ENCODE assay signal across 34 cellular contexts in the genomic region with DNA sequence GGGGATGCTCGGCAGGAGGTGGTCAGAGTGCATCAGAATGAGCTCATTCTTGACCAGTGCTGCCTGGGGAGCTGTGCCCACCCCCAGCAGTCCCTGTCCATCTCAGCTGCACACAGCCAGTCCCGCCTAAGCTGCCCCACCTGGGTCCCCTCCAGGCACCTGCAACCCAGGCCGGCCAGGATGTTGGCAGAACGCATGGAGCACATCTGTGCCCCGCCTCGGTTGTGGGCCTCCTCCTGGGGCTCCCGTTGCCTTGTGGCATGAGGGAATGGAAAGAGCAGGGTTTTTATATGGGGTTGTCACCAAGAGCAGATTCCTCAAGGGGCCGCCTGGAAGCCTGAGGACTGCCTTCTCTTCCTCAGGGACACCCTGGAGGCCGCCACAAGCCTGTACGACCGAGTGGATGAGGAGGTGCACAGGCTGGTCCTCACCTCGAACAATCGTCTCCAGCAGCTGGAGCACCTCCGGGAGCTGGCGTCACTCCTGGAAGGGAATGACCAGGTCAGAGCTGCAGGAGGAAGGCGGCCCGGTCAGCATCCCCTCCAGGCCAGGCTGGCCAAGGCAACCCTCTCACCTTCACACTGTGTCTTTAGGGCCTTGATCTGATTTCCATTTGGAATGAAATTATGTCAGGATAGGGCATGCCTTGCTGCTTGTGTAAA. TPM values are rescaled to one million over a fixed set of nuclear protein-coding genes. Genes with fewer than 3 reads are reported as not detected.
DNase-seq lines count a peak whose midpoint lies in the region; ATAC-seq, FAIRE-seq and TF ChIP-seq lines count a peak whose summit lies in the region.
"Had no signal": no experiment of that assay in that cellular context is flagged by ENCODE, and none has a peak within 500 bp of the region (broad histone marks: within the 10 kb centered on the region; RNA-seq: fewer than 3 reads in every experiment).

No MANE protein-coding gene starts in this region.

- DNase-seq in activated effector memory CD4-positive, alpha-beta T cell treated with anti-CD3 and anti-CD28 coated beads, Interleukin-2, amount 50 U/mL, for 16 hours, result peak; percentile 55
- no peak for DNase-seq in activated effector memory CD4-positive, alpha-beta T cell treated with Interleukin-2 at 50 U/mL for 16 hours
- DNase-seq in activated T-helper 2 cell treated with anti-CD3 and anti-CD28 coated beads, Interferon-gamma antibody, Interleukin-2, Interleukin-4, amounts not matched to agents 10 μg/mL and 5 μg/mL and 100 μg/mL, durations not matched to agents 14 hours and 24 hours and 36 hours (ENCODE audit: low spot score), result peak; percentile 4
- DNase-seq in mesenteric fat pad (ENCODE audit: low spot score), result peak; percentile 79
- peak; percentile 77 to 93 for DNase-seq in vagina (ENCODE audit: extremely low spot score in 2 of 2)
- DNase-seq in naive thymus-derived CD8-positive, alpha-beta T cell, result no peak
- no peak for DNase-seq in GM12892 (ENCODE audit: insufficient read length)
- DNase-seq in neural progenitor cell (ENCODE audit: low spot score), result no peak
- DNase-seq: activated CD4-positive, alpha-beta T cell treated with anti-CD3 and anti-CD28 coated beads for 48 hours; activated naive CD4-positive, alpha-beta T cell treated with anti-CD3 and anti-CD28 coated beads, Interleukin-2, amount 50 U/mL, for 16 hours; activated T-cell treated with anti-CD3 and anti-CD28 coated beads, Interleukin-2, amount 50 U/mL, for 72 hours; body of pancreas; DMS79; esophagus squamous epithelium; foreskin keratinocyte; GDM1; Kasumi-1; lower lobe of right lung; NCI-H1417 treated with DMSO at 0.1 percent for 48 hours; NCI-H2107; NCI-H446; NCI-H748 treated with DMSO at 0.1 percent for 48 hours; ovary; SHP77 treated with DMSO at 0.1 percent for 48 hours; stimulated activated naive CD8-positive, alpha-beta T cell treated with anti-CD3 and anti-CD28 coated beads, Interleukin-15, Interleukin-2, amounts not matched to agents 100 U/mL and 50 U/mL, for 24 hours had no signal

- H3K27ac ChIP-seq in vagina (no peak overlapping the region), neural progenitor cell (no peak overlapping the region)
- H3K27ac ChIP-seq: body of pancreas, esophagus squamous epithelium, foreskin keratinocyte, lower lobe of right lung, ovary, Peyer's patch, thoracic aorta had no signal

- H3K4me1 ChIP-seq in vagina (no peaks in the 10 kb centered on the region), neural progenitor cell (peaks cover 6% of the 10 kb centered on the region)
- H3K4me1 ChIP-seq: body of pancreas, esophagus squamous epithelium, foreskin keratinocyte, HAP-1, lower lobe of right lung, Peyer's patch had no signal

- TF ChIP-seq CTCF in vagina (IDR thresholded peaks at IDR 0.05), result no peak
- no peak for TF ChIP-seq CTCF in neural progenitor cell (IDR thresholded peaks at IDR 0.05)

- no peak overlapping the region for H3K4me3 Mint-ChIP-seq in activated T-helper 2 cell treated with anti-CD3 and anti-CD28 coated beads, Interferon-gamma antibody, Interleukin-2, Interleukin-4, amounts not matched to agents 10 μg/mL and 5 μg/mL and 100 μg/mL, durations not matched to agents 14 hours and 24 hours and 36 hours (ENCODE audit: low read depth)
- no peak overlapping the region for H3K4me3 Mint-ChIP-seq in naive thymus-derived CD8-positive, alpha-beta T cell
- H3K4me3 Mint-ChIP-seq in neural progenitor cell, result no peak overlapping the region
- H3K4me3 Mint-ChIP-seq: activated T-cell treated with anti-CD3 and anti-CD28 coated beads, Interleukin-2, amount 50 U/mL, for 72 hours; B cell; central memory CD8-positive, alpha-beta T cell; natural killer cell treated with Interleukin-12 subunit alpha and Interleukin-12 subunit beta and Interleukin-15 and Interleukin-18, amount 100 ng/mL, for 72 hours had no signal

- peaks cover 7% of the 10 kb centered on the region for H3K27me3 Mint-ChIP-seq in activated T-helper 2 cell treated with anti-CD3 and anti-CD28 coated beads, Interferon-gamma antibody, Interleukin-2, Interleukin-4, amounts not matched to agents 10 μg/mL and 5 μg/mL and 100 μg/mL, durations not matched to agents 14 hours and 24 hours and 36 hours (ENCODE audit: low read depth)
- peaks cover 3 to 38% (median 11%) of the 10 kb centered on the region in 5 donors for H3K27me3 Mint-ChIP-seq in naive thymus-derived CD8-positive, alpha-beta T cell
- peaks cover 5% of the 10 kb centered on the region for H3K27me3 Mint-ChIP-seq in neural progenitor cell (ENCODE audit: insufficient read depth, low read depth)

- no peaks in the 10 kb centered on the region for H3K9me3 Mint-ChIP-seq in activated T-helper 2 cell treated with anti-CD3 and anti-CD28 coated beads, Interferon-gamma antibody, Interleukin-2, Interleukin-4, amounts not matched to agents 10 μg/mL and 5 μg/mL and 100 μg/mL, durations not matched to agents 14 hours and 24 hours and 36 hours
- H3K9me3 Mint-ChIP-seq in naive thymus-derived CD8-positive, alpha-beta T cell, result no peaks in the 10 kb centered on the region
- H3K9me3 Mint-ChIP-seq in neural progenitor cell, result no peaks in the 10 kb centered on the region
- H3K9me3 Mint-ChIP-seq: activated T-cell treated with anti-CD3 and anti-CD28 coated beads, Interleukin-2, amount 50 U/mL, for 72 hours; central memory CD8-positive, alpha-beta T cell; natural killer cell treated with Interleukin-12 subunit alpha and Interleukin-12 subunit beta and Interleukin-15 and Interleukin-18, amount 100 ng/mL, for 72 hours had no signal

- no peak overlapping the region for H3K27ac Mint-ChIP-seq in activated T-helper 2 cell treated with anti-CD3 and anti-CD28 coated beads, Interferon-gamma antibody, Interleukin-2, Interleukin-4, amounts not matched to agents 10 μg/mL and 5 μg/mL and 100 μg/mL, durations not matched to agents 14 hours and 24 hours and 36 hours
- H3K27ac Mint-ChIP-seq in naive thymus-derived CD8-positive, alpha-beta T cell, result no peak overlapping the region
- no peak overlapping the region for H3K27ac Mint-ChIP-seq in neural progenitor cell
- H3K27ac Mint-ChIP-seq: activated T-cell treated with anti-CD3 and anti-CD28 coated beads, Interleukin-2, amount 50 U/mL, for 72 hours; B cell; natural killer cell treated with Interleukin-12 subunit alpha and Interleukin-12 subunit beta and Interleukin-15 and Interleukin-18, amount 100 ng/mL, for 72 hours had no signal

- H3K9me3 ChIP-seq in vagina, result no peaks in the 10 kb centered on the region
- H3K9me3 ChIP-seq in neural progenitor cell (ENCODE audit: low read depth), result no peaks in the 10 kb centered on the region
- H3K9me3 ChIP-seq: body of pancreas, esophagus squamous epithelium, HAP-1, lower lobe of right lung, ovary, Peyer's patch, thoracic aorta had no signal

- H3K27me3 ChIP-seq in vagina, result no peaks in the 10 kb centered on the region
- no peaks in the 10 kb centered on the region for H3K27me3 ChIP-seq in neural progenitor cell
- H3K27me3 ChIP-seq: body of pancreas, foreskin keratinocyte, ovary, Peyer's patch had no signal

- TF ChIP-seq POLR2A in vagina (IDR thresholded peaks at IDR 0.05) (no peak), GM12892 (IDR thresholded peaks at IDR 0.05; ENCODE audit: low read depth, low read length) (no peak)

- H3K4me2 ChIP-seq in neural progenitor cell, result no peak overlapping the region

- POLR2A ChIA-PET in naive thymus-derived CD8-positive, alpha-beta T cell (lab: Charles Lee), result no interaction called here

- H3K36me3 ChIP-seq in vagina (no peaks in the 10 kb centered on the region), neural progenitor cell (peaks cover 3% of the 10 kb centered on the region)
- H3K36me3 ChIP-seq: esophagus squamous epithelium, lower lobe of right lung, ovary, Peyer's patch, thoracic aorta had no signal

- H3K4me3 ChIP-seq in vagina, result no peak overlapping the region
- H3K4me3 ChIP-seq in neural progenitor cell, result no peak overlapping the region
- H3K4me3 ChIP-seq: body of pancreas, esophagus squamous epithelium, HAP-1, lower lobe of right lung, ovary, Peyer's patch, thoracic aorta had no signal

- intact Hi-C loops in activated T-helper 2 cell treated with anti-CD3 and anti-CD28 coated beads, Interferon-gamma antibody, Interleukin-2, Interleukin-4, amounts not matched to agents 10 μg/mL and 5 μg/mL and 100 μg/mL, durations not matched to agents 14 hours and 24 hours and 36 hours (cut with micrococcal nuclease), result no loop called here
- intact Hi-C loops in vagina (cut with DNase I), result no loop called here

- H3K9ac ChIP-seq in neural progenitor cell, result no peak overlapping the region

- H3K4me1 Mint-ChIP-seq in activated T-helper 2 cell treated with anti-CD3 and anti-CD28 coated beads, Interferon-gamma antibody, Interleukin-2, Interleukin-4, amounts not matched to agents 10 μg/mL and 5 μg/mL and 100 μg/mL, durations not matched to agents 14 hours and 24 hours and 36 hours (ENCODE audit: low read depth), result no peaks in the 10 kb centered on the region
- H3K4me1 Mint-ChIP-seq in naive thymus-derived CD8-positive, alpha-beta T cell, result peaks cover 0 to 3% (median under 1%) of the 10 kb centered on the region in 4 donors
- peaks cover 20% of the 10 kb centered on the region for H3K4me1 Mint-ChIP-seq in neural progenitor cell
- H3K4me1 Mint-ChIP-seq: B cell had no signal

- no peak overlapping the region for H2AFZ ChIP-seq in neural progenitor cell (replicated peaks)

- no peak for ATAC-seq in naive thymus-derived CD8-positive, alpha-beta T cell
- ATAC-seq: activated T-cell treated with anti-CD3 and anti-CD28 coated beads, Interleukin-2, amount 50 U/mL, for 72 hours; body of pancreas; foreskin keratinocyte; lower lobe of right lung; stimulated activated naive CD8-positive, alpha-beta T cell treated with anti-CD3 and anti-CD28 coated beads, Interleukin-15, Interleukin-2, amounts not matched to agents 100 U/mL and 50 U/mL, for 24 hours had no signal

- H3K79me2 ChIP-seq in neural progenitor cell (ENCODE audit: low read depth), result no peaks in the 10 kb centered on the region

- peaks cover 18% of the 10 kb centered on the region for H3F3A ChIP-seq in neural progenitor cell (ENCODE audit: low read depth)

- no peak for FAIRE-seq in GM12892 (lab: Jason Lieb, UNC)

- H4K20me1 ChIP-seq in neural progenitor cell (ENCODE audit: low read depth), result no peaks in the 10 kb centered on the region

- no peaks in the 10 kb centered on the region for H3K36me3 Mint-ChIP-seq in activated T-helper 2 cell treated with anti-CD3 and anti-CD28 coated beads, Interferon-gamma antibody, Interleukin-2, Interleukin-4, amounts not matched to agents 10 μg/mL and 5 μg/mL and 100 μg/mL, durations not matched to agents 14 hours and 24 hours and 36 hours (ENCODE audit: low read depth)
- no peaks in the 10 kb centered on the region for H3K36me3 Mint-ChIP-seq in naive thymus-derived CD8-positive, alpha-beta T cell
- peaks cover 39% of the 10 kb centered on the region for H3K36me3 Mint-ChIP-seq in neural progenitor cell
- H3K36me3 Mint-ChIP-seq: natural killer cell treated with Interleukin-12 subunit alpha and Interleukin-12 subunit beta and Interleukin-15 and Interleukin-18, amount 100 ng/mL, for 72 hours had no signal

RNA-seq across cellular contexts. Expression of a gene that starts 34.8 kb away (rescaled TPM):
- not detected in 2 replicates for total RNA-seq in activated T-helper 2 cell treated with anti-CD3 and anti-CD28 coated beads, Interferon-gamma antibody, Interleukin-2, Interleukin-4, amounts not matched to agents 10 μg/mL and 5 μg/mL and 100 μg/mL, durations not matched to agents 14 hours and 24 hours and 36 hours
- total RNA-seq in mesenteric fat pad (not detected), vagina (not detected), neural progenitor cell (ENCODE audit: low replicate concordance) (not detected in 2 replicates)
- not detected for total RNA-seq in naive thymus-derived CD8-positive, alpha-beta T cell
- polyA plus RNA-seq in naive thymus-derived CD8-positive, alpha-beta T cell, result under 1 TPM in 2 of 3 donors, not detected in 1; 0.13 to 0.31 TPM
- polyA plus RNA-seq in GM12892 (2012; ENCODE audit: missing spikeins), result not detected
- total RNA-seq: activated T-cell treated with anti-CD3 and anti-CD28 coated beads, Interleukin-2, amount 50 U/mL, for 72 hours; B cell; body of pancreas; dermis microvascular lymphatic vessel endothelial cell; esophagus squamous epithelium; foreskin keratinocyte; lower lobe of right lung; mononuclear cell; natural killer cell treated with Interleukin-12 subunit alpha and Interleukin-12 subunit beta and Interleukin-15 and Interleukin-18, amount 100 ng/mL, for 72 hours; Peyer's patch; T-helper 2 cell treated with Interferon-gamma antibody and Interleukin-4, amounts not matched to agents 100 ng/mL and 5 ng/mL, for 36 hours; thoracic aorta had no signal
- polyA plus RNA-seq: foreskin keratinocyte had no signal

Comparison
In these comparisons a context has a peak if more than half of its experiments do, and no peak if none do; other contexts are left out.
1. DNase-seq: peak in activated effector memory CD4-positive, alpha-beta T cell treated with anti-CD3 and anti-CD28 coated beads, Interleukin-2, amount 50 U/mL, for 16 hours (single experiment), activated T-helper 2 cell treated with anti-CD3 and anti-CD28 coated beads, Interferon-gamma antibody, Interleukin-2, Interleukin-4, amounts not matched to agents 10 μg/mL and 5 μg/mL and 100 μg/mL, durations not matched to agents 14 hours and 24 hours and 36 hours (single experiment), mesenteric fat pad (single experiment) and vagina (2 of 2); none in activated effector memory CD4-positive, alpha-beta T cell treated with Interleukin-2 at 50 U/mL for 16 hours (single experiment), naive thymus-derived CD8-positive, alpha-beta T cell (0 of 10), GM12892 (single experiment) and neural progenitor cell (single experiment).